In the genomic region with DNA sequence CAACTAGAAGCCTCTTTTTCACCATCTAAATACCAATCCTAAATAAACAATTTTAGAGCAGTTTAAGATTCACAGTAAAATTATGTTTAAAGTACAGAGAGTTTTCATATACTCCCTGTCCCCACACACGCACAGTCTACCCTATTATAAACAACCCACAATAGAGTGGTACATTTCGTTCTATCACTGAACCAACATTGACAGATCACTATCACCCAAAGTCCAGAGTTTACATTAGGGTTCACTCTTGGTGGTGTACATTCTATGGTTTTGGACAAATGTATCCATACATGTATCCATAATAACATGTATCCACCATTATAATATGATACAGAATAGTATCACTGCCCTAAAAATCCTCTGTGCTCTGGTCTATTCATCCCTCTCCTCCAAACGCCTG, we compare ENCODE assay signal across 1 cellular context.
TF ChIP-seq lines count a peak whose summit lies in the region.

No MANE protein-coding gene starts in this region.

TF ChIP-seq in HepG2, 621 proteins besides CTCF, POLR2A, EP300 and RAD21 (continued from another document and continues in another):
- TF ChIP-seq, protein P1, sequence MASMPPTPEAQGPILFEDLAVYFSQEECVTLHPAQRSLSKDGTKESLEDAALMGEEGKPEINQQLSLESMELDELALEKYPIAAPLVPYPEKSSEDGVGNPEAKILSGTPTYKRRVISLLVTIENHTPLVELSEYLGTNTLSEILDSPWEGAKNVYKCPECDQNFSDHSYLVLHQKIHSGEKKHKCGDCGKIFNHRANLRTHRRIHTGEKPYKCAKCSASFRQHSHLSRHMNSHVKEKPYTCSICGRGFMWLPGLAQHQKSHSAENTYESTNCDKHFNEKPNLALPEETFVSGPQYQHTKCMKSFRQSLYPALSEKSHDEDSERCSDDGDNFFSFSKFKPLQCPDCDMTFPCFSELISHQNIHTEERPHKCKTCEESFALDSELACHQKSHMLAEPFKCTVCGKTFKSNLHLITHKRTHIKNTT (CRISPR knock-in tag; IDR thresholded peaks at IDR 0.05), result no peak
- no peak for TF ChIP-seq ESRRA (CRISPR knock-in tag; IDR thresholded peaks at IDR 0.05; ENCODE audit: low read depth)
- peak; percentile 49; the same call in 1 of the 2 replicates for TF ChIP-seq GATAD2A (CRISPR knock-in tag; IDR thresholded peaks at IDR 0.05)
- TF ChIP-seq, protein P2, sequence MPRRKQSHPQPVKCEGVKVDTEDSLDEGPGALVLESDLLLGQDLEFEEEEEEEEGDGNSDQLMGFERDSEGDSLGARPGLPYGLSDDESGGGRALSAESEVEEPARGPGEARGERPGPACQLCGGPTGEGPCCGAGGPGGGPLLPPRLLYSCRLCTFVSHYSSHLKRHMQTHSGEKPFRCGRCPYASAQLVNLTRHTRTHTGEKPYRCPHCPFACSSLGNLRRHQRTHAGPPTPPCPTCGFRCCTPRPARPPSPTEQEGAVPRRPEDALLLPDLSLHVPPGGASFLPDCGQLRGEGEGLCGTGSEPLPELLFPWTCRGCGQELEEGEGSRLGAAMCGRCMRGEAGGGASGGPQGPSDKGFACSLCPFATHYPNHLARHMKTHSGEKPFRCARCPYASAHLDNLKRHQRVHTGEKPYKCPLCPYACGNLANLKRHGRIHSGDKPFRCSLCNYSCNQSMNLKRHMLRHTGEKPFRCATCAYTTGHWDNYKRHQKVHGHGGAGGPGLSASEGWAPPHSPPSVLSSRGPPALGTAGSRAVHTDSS (CRISPR knock-in tag; conservative IDR thresholded peaks at IDR 0.05), result no peak
- TF ChIP-seq ETV5 (CRISPR knock-in tag; IDR thresholded peaks at IDR 0.05; ENCODE audit: borderline replicate concordance), result no peak
- TF ChIP-seq ZNF547 (CRISPR knock-in tag; IDR thresholded peaks at IDR 0.05), result no peak
- no peak for TF ChIP-seq ZNF781 (CRISPR knock-in tag; IDR thresholded peaks at IDR 0.05; ENCODE audit: borderline replicate concordance, not compliant biosample characterization)
- TF ChIP-seq, protein P3, sequence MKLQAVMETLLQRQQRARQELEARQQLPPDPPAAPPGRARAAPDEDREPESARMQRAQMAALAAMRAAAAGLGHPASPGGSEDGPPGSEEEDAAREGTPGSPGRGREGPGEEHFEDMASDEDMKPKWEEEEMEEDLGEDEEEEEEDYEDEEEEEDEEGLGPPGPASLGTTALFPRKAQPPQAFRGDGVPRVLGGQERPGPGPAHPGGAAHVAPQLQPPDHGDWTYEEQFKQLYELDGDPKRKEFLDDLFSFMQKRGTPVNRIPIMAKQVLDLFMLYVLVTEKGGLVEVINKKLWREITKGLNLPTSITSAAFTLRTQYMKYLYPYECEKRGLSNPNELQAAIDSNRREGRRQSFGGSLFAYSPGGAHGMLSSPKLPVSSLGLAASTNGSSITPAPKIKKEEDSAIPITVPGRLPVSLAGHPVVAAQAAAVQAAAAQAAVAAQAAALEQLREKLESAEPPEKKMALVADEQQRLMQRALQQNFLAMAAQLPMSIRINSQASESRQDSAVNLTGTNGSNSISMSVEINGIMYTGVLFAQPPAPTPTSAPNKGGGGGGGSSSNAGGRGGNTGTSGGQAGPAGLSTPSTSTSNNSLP (IDR thresholded peaks at IDR 0.05; ENCODE audit: low read depth, low read length), result peak; percentile 12; the same call in 1 of the 2 replicates
- TF ChIP-seq SMAD9 (CRISPR knock-in tag; IDR thresholded peaks at IDR 0.05), result no peak
- TF ChIP-seq ZNF7 (CRISPR knock-in tag; IDR thresholded peaks at IDR 0.05), result no peak
- peak; percentile 68; the same call in 1 of the 2 replicates for TF ChIP-seq ZBTB20 (CRISPR knock-in tag; IDR thresholded peaks at IDR 0.05; ENCODE audit: borderline replicate concordance, low read depth)
- TF ChIP-seq HMGA1 (CRISPR knock-in tag; conservative IDR thresholded peaks at IDR 0.05), result no peak
- no peak for TF ChIP-seq SNAPC2 (CRISPR knock-in tag; IDR thresholded peaks at IDR 0.05)
- TF ChIP-seq, protein P4, sequence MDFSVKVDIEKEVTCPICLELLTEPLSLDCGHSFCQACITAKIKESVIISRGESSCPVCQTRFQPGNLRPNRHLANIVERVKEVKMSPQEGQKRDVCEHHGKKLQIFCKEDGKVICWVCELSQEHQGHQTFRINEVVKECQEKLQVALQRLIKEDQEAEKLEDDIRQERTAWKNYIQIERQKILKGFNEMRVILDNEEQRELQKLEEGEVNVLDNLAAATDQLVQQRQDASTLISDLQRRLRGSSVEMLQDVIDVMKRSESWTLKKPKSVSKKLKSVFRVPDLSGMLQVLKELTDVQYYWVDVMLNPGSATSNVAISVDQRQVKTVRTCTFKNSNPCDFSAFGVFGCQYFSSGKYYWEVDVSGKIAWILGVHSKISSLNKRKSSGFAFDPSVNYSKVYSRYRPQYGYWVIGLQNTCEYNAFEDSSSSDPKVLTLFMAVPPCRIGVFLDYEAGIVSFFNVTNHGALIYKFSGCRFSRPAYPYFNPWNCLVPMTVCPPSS (IDR thresholded peaks at IDR 0.05), result no peak
- 0 out of 2 replicates have a peak, but pooled peaks have one; percentile 47 for TF ChIP-seq EHMT2 (IDR thresholded peaks at IDR 0.05; ENCODE audit: borderline replicate concordance, low read depth, low read length)
- TF ChIP-seq, protein P5, sequence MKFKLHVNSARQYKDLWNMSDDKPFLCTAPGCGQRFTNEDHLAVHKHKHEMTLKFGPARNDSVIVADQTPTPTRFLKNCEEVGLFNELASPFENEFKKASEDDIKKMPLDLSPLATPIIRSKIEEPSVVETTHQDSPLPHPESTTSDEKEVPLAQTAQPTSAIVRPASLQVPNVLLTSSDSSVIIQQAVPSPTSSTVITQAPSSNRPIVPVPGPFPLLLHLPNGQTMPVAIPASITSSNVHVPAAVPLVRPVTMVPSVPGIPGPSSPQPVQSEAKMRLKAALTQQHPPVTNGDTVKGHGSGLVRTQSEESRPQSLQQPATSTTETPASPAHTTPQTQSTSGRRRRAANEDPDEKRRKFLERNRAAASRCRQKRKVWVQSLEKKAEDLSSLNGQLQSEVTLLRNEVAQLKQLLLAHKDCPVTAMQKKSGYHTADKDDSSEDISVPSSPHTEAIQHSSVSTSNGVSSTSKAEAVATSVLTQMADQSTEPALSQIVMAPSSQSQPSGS (CRISPR knock-in tag; IDR thresholded peaks at IDR 0.05), result no peak
- TF ChIP-seq, protein P6, sequence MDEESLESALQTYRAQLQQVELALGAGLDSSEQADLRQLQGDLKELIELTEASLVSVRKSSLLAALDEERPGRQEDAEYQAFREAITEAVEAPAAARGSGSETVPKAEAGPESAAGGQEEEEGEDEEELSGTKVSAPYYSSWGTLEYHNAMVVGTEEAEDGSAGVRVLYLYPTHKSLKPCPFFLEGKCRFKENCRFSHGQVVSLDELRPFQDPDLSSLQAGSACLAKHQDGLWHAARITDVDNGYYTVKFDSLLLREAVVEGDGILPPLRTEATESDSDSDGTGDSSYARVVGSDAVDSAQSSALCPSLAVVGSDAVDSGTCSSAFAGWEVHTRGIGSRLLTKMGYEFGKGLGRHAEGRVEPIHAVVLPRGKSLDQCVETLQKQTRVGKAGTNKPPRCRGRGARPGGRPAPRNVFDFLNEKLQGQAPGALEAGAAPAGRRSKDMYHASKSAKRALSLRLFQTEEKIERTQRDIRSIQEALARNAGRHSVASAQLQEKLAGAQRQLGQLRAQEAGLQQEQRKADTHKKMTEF (CRISPR knock-in tag; IDR thresholded peaks at IDR 0.05), result no peak
- no peak for TF ChIP-seq ZNF30 (CRISPR knock-in tag; IDR thresholded peaks at IDR 0.05)
- TF ChIP-seq TRIM24 (CRISPR knock-in tag; IDR thresholded peaks at IDR 0.05), result no peak
- TF ChIP-seq, protein P7, sequence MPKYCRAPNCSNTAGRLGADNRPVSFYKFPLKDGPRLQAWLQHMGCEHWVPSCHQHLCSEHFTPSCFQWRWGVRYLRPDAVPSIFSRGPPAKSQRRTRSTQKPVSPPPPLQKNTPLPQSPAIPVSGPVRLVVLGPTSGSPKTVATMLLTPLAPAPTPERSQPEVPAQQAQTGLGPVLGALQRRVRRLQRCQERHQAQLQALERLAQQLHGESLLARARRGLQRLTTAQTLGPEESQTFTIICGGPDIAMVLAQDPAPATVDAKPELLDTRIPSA (CRISPR knock-in tag; IDR thresholded peaks at IDR 0.05; ENCODE audit: borderline replicate concordance), result no peak
- TF ChIP-seq, protein P8, sequence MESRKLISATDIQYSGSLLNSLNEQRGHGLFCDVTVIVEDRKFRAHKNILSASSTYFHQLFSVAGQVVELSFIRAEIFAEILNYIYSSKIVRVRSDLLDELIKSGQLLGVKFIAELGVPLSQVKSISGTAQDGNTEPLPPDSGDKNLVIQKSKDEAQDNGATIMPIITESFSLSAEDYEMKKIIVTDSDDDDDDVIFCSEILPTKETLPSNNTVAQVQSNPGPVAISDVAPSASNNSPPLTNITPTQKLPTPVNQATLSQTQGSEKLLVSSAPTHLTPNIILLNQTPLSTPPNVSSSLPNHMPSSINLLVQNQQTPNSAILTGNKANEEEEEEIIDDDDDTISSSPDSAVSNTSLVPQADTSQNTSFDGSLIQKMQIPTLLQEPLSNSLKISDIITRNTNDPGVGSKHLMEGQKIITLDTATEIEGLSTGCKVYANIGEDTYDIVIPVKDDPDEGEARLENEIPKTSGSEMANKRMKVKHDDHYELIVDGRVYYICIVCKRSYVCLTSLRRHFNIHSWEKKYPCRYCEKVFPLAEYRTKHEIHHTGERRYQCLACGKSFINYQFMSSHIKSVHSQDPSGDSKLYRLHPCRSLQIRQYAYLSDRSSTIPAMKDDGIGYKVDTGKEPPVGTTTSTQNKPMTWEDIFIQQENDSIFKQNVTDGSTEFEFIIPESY (CRISPR knock-in tag; IDR thresholded peaks at IDR 0.05), result no peak
- TF ChIP-seq ZFP1 (CRISPR knock-in tag; IDR thresholded peaks at IDR 0.05), result no peak
- TF ChIP-seq NFKBIZ (CRISPR knock-in tag; IDR thresholded peaks at IDR 0.05), result no peak
- TF ChIP-seq TBP (CRISPR knock-in tag; IDR thresholded peaks at IDR 0.05), result no peak
- no peak for TF ChIP-seq NCOA5 (CRISPR knock-in tag; IDR thresholded peaks at IDR 0.05)
- TF ChIP-seq WIZ (CRISPR knock-in tag; IDR thresholded peaks at IDR 0.05), result no peak
- TF ChIP-seq NR2F1 (CRISPR knock-in tag; IDR thresholded peaks at IDR 0.05), result no peak
- TF ChIP-seq HNRNPK (IDR thresholded peaks at IDR 0.05; ENCODE audit: low read depth, low read length, poor library complexity, severe bottlenecking), result no peak
- no peak for TF ChIP-seq TCF7L2 (IDR thresholded peaks at IDR 0.05; ENCODE audit: low read depth, low read length)
- TF ChIP-seq, protein P9, sequence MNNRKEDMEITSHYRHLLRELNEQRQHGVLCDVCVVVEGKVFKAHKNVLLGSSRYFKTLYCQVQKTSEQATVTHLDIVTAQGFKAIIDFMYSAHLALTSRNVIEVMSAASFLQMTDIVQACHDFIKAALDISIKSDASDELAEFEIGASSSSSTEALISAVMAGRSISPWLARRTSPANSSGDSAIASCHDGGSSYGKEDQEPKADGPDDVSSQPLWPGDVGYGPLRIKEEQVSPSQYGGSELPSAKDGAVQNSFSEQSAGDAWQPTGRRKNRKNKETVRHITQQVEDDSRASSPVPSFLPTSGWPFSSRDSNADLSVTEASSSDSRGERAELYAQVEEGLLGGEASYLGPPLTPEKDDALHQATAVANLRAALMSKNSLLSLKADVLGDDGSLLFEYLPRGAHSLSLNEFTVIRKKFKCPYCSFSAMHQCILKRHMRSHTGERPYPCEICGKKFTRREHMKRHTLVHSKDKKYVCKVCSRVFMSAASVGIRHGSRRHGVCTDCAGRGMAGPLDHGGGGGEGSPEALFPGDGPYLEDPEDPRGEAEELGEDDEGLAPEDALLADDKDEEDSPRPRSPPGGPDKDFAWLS (CRISPR knock-in tag; IDR thresholded peaks at IDR 0.05; ENCODE audit: borderline replicate concordance), result no peak
- no peak for TF ChIP-seq STAG1 (CRISPR knock-in tag; IDR thresholded peaks at IDR 0.05)
- no peak for TF ChIP-seq THAP11 (CRISPR knock-in tag; IDR thresholded peaks at IDR 0.05)
- no peak for TF ChIP-seq ZNF782 (CRISPR knock-in tag; IDR thresholded peaks at IDR 0.05; ENCODE audit: borderline replicate concordance)
- TF ChIP-seq RARA (CRISPR knock-in tag; IDR thresholded peaks at IDR 0.05), result peak; percentile 29; the same call in 1 of the 2 replicates
- no peak for TF ChIP-seq ZNF335 (CRISPR knock-in tag; IDR thresholded peaks at IDR 0.05)
- no peak for TF ChIP-seq SOX6 (IDR thresholded peaks at IDR 0.05)
- TF ChIP-seq SOX6 (CRISPR knock-in tag; IDR thresholded peaks at IDR 0.05), result peak; percentile 72; the same call in 1 of the 2 replicates
- TF ChIP-seq SOX13 (IDR thresholded peaks at IDR 0.05), result no peak
- peak in 1 of 2 experiments; percentile 86; a peak in 2 of 4 replicates for TF ChIP-seq SOX13 (CRISPR knock-in tag; conservative IDR thresholded peaks at IDR 0.05 in 1 of 2, IDR thresholded peaks at IDR 0.05 in 1 of 2)
- no peak for TF ChIP-seq MIER2 (CRISPR knock-in tag; IDR thresholded peaks at IDR 0.05)
- TF ChIP-seq ZNF282 (IDR thresholded peaks at IDR 0.05; ENCODE audit: partially characterized antibody), result no peak
- peak; percentile 47 for TF ChIP-seq HDAC1 (CRISPR knock-in tag; IDR thresholded peaks at IDR 0.05)
- TF ChIP-seq HOXA7 (CRISPR knock-in tag; IDR thresholded peaks at IDR 0.05), result no peak
- TF ChIP-seq ZNF879 (CRISPR knock-in tag; IDR thresholded peaks at IDR 0.05), result no peak
- no peak for TF ChIP-seq ZNF557 (CRISPR knock-in tag; IDR thresholded peaks at IDR 0.05)
- TF ChIP-seq, protein P10, sequence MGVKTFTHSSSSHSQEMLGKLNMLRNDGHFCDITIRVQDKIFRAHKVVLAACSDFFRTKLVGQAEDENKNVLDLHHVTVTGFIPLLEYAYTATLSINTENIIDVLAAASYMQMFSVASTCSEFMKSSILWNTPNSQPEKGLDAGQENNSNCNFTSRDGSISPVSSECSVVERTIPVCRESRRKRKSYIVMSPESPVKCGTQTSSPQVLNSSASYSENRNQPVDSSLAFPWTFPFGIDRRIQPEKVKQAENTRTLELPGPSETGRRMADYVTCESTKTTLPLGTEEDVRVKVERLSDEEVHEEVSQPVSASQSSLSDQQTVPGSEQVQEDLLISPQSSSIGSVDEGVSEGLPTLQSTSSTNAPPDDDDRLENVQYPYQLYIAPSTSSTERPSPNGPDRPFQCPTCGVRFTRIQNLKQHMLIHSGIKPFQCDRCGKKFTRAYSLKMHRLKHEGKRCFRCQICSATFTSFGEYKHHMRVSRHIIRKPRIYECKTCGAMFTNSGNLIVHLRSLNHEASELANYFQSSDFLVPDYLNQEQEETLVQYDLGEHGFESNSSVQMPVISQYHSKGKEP (CRISPR knock-in tag; IDR thresholded peaks at IDR 0.05), result no peak
- TF ChIP-seq ZNF256 (CRISPR knock-in tag; conservative IDR thresholded peaks at IDR 0.05), result no peak
- TF ChIP-seq, protein P11, sequence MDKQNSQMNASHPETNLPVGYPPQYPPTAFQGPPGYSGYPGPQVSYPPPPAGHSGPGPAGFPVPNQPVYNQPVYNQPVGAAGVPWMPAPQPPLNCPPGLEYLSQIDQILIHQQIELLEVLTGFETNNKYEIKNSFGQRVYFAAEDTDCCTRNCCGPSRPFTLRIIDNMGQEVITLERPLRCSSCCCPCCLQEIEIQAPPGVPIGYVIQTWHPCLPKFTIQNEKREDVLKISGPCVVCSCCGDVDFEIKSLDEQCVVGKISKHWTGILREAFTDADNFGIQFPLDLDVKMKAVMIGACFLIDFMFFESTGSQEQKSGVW (CRISPR knock-in tag; IDR thresholded peaks at IDR 0.05; ENCODE audit: borderline replicate concordance), result no peak
- TF ChIP-seq ZFYVE20 (CRISPR knock-in tag; IDR thresholded peaks at IDR 0.05; ENCODE audit: borderline replicate concordance, low read depth), result no peak
- no peak for TF ChIP-seq SIX1 (CRISPR knock-in tag; IDR thresholded peaks at IDR 0.05; ENCODE audit: borderline replicate concordance)
- no peak for TF ChIP-seq GABPA (IDR thresholded peaks at IDR 0.05; ENCODE audit: low read depth, low read length)
- TF ChIP-seq GABPA (CRISPR knock-in tag; IDR thresholded peaks at IDR 0.05; ENCODE audit: low read depth), result no peak
- TF ChIP-seq POGZ (CRISPR knock-in tag; IDR thresholded peaks at IDR 0.05), result 0 out of 2 replicates have a peak, but pooled peaks have one; percentile 38
- no peak for TF ChIP-seq NONO (IDR thresholded peaks at IDR 0.05)
- TF ChIP-seq NONO (CRISPR knock-in tag; conservative IDR thresholded peaks at IDR 0.05), result no peak
- TF ChIP-seq MED1 (CRISPR knock-in tag; IDR thresholded peaks at IDR 0.05), result 0 out of 2 replicates have a peak, but pooled peaks have one; percentile 13
